ENCODE assay signal across 8 cellular contexts in genomic region chr3:119681279-119681678, GRCh38. TPM values are rescaled to one million over a fixed set of nuclear protein-coding genes. Genes with fewer than 3 reads are reported as not detected.
DNase-seq lines count a peak whose midpoint lies in the region; ATAC-seq and TF ChIP-seq lines count a peak whose summit lies in the region.

No MANE protein-coding gene starts in this region.

- TF ChIP-seq CTCF in transverse colon (IDR thresholded peaks at IDR 0.05) (peak in 4 of 5 experiments; percentile 25 to 39 (median 32)), ovary (IDR thresholded peaks at IDR 0.05) (no peak)

- TF ChIP-seq POLR2A in transverse colon (IDR thresholded peaks at IDR 0.05) = no peak
- TF ChIP-seq POLR2A in ovary (IDR thresholded peaks at IDR 0.05) = no peak

- ATAC-seq in GM21786 (IDR thresholded peaks at IDR 0.05; ENCODE audit: unreplicated experiment) (peak; percentile 20), esophagus mucosa (peak; percentile 43), GM18498 (IDR thresholded peaks at IDR 0.05; ENCODE audit: unreplicated experiment) (no peak), HG03039 (IDR thresholded peaks at IDR 0.05; ENCODE audit: unreplicated experiment) (no peak)

- H3K9me3 ChIP-seq in transverse colon = no peaks in the 10 kb centered on the region
- H3K9me3 ChIP-seq in ovary = no peaks in the 10 kb centered on the region

- DNase-seq in GDM1 (lab: John Stamatoyannopoulos, UW) (peak; percentile 14), NCI-H526 (lab: John Stamatoyannopoulos, UW) (peak; percentile 1 to 37), transverse colon (no peak), ovary (no peak)

- 19 to 44% methylated on average over 1 of the region's 1 CpG for WGBS in transverse colon (ENCODE audit: low coverage in 1 of 2), 2 donors
- 49 to 63% (median 54%) methylated on average over 1 of the region's 1 CpG for WGBS in ovary, 3 donors

- H3K36me3 ChIP-seq in transverse colon (no peaks in the 10 kb centered on the region), ovary (no peaks in the 10 kb centered on the region)

- H3K27ac ChIP-seq in transverse colon = no peak overlapping the region
- no peak overlapping the region for H3K27ac ChIP-seq in ovary

- H3K27me3 ChIP-seq in transverse colon = no peaks in the 10 kb centered on the region
- H3K27me3 ChIP-seq in ovary = no peaks in the 10 kb centered on the region

- intact Hi-C loops in transverse colon (cut with DNase I; ENCODE audit: low total_unique reads) (no loop called here), ovary (cut with DNase I) (no loop called here)

- TF ChIP-seq EP300 in transverse colon (IDR thresholded peaks at IDR 0.05; ENCODE audit: low read depth) (no peak), ovary (IDR thresholded peaks at IDR 0.05) (no peak)

- H3K4me1 ChIP-seq in transverse colon = peaks cover 0 to 11% (median 4%) of the 10 kb centered on the region in 4 donors
- no peaks in the 10 kb centered on the region for H3K4me1 ChIP-seq in ovary (ENCODE audit: insufficient read depth)

- H3K4me3 ChIP-seq in transverse colon (no peak overlapping the region), ovary (no peak overlapping the region)

- in situ Hi-C loops in transverse colon (cut with MboI; ENCODE audit: low pct_ligation_motif_present in 1 of 4, low pct_unique_long_range_greater_than_20kb in 1 of 4, low sequenced_read_pairs in 3 of 4) = loop anchor here in 3 of 4 donors (25.0 kb wide), 3 partner anchors 169 to 394 kb away; partner anchors contain the start of genes ARHGAP31 (in 1 of the 3) and TIMMDC1 (in 1 of the 3)

RNA-seq across cellular contexts. Expression of gene COX17, which starts 4.1 kb away (rescaled TPM):
- total RNA-seq in esophagus mucosa (24.9 TPM), transverse colon (10 to 100 TPM in 2 of 4 donors, 1 to 10 TPM in 2; 2.2 to 49.2 (median 24.2) TPM), ovary (10 to 100 TPM; 12.4 to 30.6 (median 24.0) TPM)
- polyA plus RNA-seq in ovary = 10 to 100 TPM; 26.9 to 42.2 TPM

RNA-seq across cellular contexts. Expression of gene POPDC2, which starts 20.9 kb away (rescaled TPM):
- total RNA-seq in esophagus mucosa = 0.60 TPM
- total RNA-seq in transverse colon = 10 to 100 TPM; 15.0 to 17.7 (median 15.6) TPM
- total RNA-seq in ovary = 1 to 10 TPM in 6 of 7 donors, under 1 TPM in 1; 0.83 to 5.0 (median 2.7) TPM
- polyA plus RNA-seq in ovary = 1 to 10 TPM; 3.0 to 4.6 TPM

RNA-seq across cellular contexts. Expression of gene CFAP91, which starts 21.5 kb away (rescaled TPM):
- total RNA-seq in esophagus mucosa (not detected), transverse colon (1 to 10 TPM in 2 of 4 donors, not detected in 2; 1.4 to 5.4 TPM), ovary (10 to 100 TPM in 6 of 7 donors, 1 to 10 TPM in 1; 9.6 to 47.9 (median 16.1) TPM)
- polyA plus RNA-seq in ovary = 1 to 10 TPM; 5.3 to 7.3 TPM

Comparison
In these comparisons a context has a peak if more than half of its experiments do, and no peak if none do; other contexts are left out.
1. DNase-seq: peak in GDM1 (single experiment) and NCI-H526 (2 of 2); none in transverse colon (single experiment) and ovary (0 of 5).
2. ATAC-seq: peak in GM21786 (single experiment) and esophagus mucosa (single experiment); none in GM18498 (single experiment) and HG03039 (single experiment).
3. CTCF ChIP-seq: peak in transverse colon (4 of 5); none in ovary (0 of 3).